ENCODE assay signal across 11 cellular contexts in genomic region chr17:49843774-49844350, GRCh38. TPM values are rescaled to one million over a fixed set of nuclear protein-coding genes. Genes with fewer than 3 reads are reported as not detected.
DNase-seq lines count a peak whose midpoint lies in the region; ATAC-seq and TF ChIP-seq lines count a peak whose summit lies in the region.
"Had no signal": no experiment of that assay in that cellular context is flagged by ENCODE, and none has a peak within 500 bp of the region (broad histone marks: within the 10 kb centered on the region; RNA-seq: fewer than 3 reads in every experiment).

No MANE protein-coding gene starts in this region.

- peak; percentile 36 for DNase-seq in stimulated activated CD4-positive, alpha-beta T cell treated with anti-CD3 and anti-CD28 coated beads, Interleukin-15, amount 100 ng/mL, for 24 hours
- DNase-seq in stimulated activated CD4-positive, alpha-beta T cell treated with anti-CD3 and anti-CD28 coated beads, Interleukin-12 subunit alpha, Interleukin-12 subunit beta, amount 100 ng/mL, for 4 hours, result no peak
- peak; percentile 59 for DNase-seq in OCI-M1 (lab: John Stamatoyannopoulos, UW)
- peak; percentile 71 for DNase-seq in endothelial cell (ENCODE audit: low spot score)
- DNase-seq in type B pancreatic cell (ENCODE audit: extremely low spot score, unreplicated experiment), result no peak
- DNase-seq in natural killer cell treated with Interleukin-12 subunit alpha and Interleukin-12 subunit beta and Interleukin-15 and Interleukin-18, amount 100 ng/mL, for 72 hours (ENCODE audit: low spot score), result no peak
- DNase-seq in NCI-H1694 (lab: John Stamatoyannopoulos, UW), result no peak
- DNase-seq: GDM1, NCI-H748 treated with DMSO at 0.1 percent for 48 hours, upper lobe of left lung had no signal

- TF ChIP-seq CTCF in endothelial cell (IDR thresholded peaks at IDR 0.05; ENCODE audit: unreplicated experiment) (peak; percentile 43), type B pancreatic cell (conservative IDR thresholded peaks at IDR 0.05) (peak; percentile 45)

- H3K36me3 Mint-ChIP-seq in endothelial cell (ENCODE audit: low read depth, unreplicated experiment) (peaks cover 10% of the 10 kb centered on the region), type B pancreatic cell (peaks cover 3% of the 10 kb centered on the region)
- peaks cover 4% of the 10 kb centered on the region for H3K36me3 Mint-ChIP-seq in natural killer cell treated with Interleukin-12 subunit alpha and Interleukin-12 subunit beta and Interleukin-15 and Interleukin-18, amount 100 ng/mL, for 72 hours

- no peaks in the 10 kb centered on the region for H3K9me3 Mint-ChIP-seq in endothelial cell (ENCODE audit: unreplicated experiment)
- no peaks in the 10 kb centered on the region for H3K9me3 Mint-ChIP-seq in type B pancreatic cell
- no peaks in the 10 kb centered on the region for H3K9me3 Mint-ChIP-seq in natural killer cell treated with Interleukin-12 subunit alpha and Interleukin-12 subunit beta and Interleukin-15 and Interleukin-18, amount 100 ng/mL, for 72 hours

- ATAC-seq in GM18858 (IDR thresholded peaks at IDR 0.05; ENCODE audit: unreplicated experiment), result no peak
- ATAC-seq in natural killer cell treated with Interleukin-12 subunit alpha and Interleukin-12 subunit beta and Interleukin-15 and Interleukin-18, amount 100 ng/mL, for 72 hours, result no peak

- no peak overlapping the region for H3K4me3 Mint-ChIP-seq in endothelial cell (ENCODE audit: unreplicated experiment)
- no peak overlapping the region for H3K4me3 Mint-ChIP-seq in type B pancreatic cell
- no peak overlapping the region for H3K4me3 Mint-ChIP-seq in natural killer cell treated with Interleukin-12 subunit alpha and Interleukin-12 subunit beta and Interleukin-15 and Interleukin-18, amount 100 ng/mL, for 72 hours

- H3K4me1 Mint-ChIP-seq in endothelial cell (ENCODE audit: unreplicated experiment) (peaks cover 9% of the 10 kb centered on the region), type B pancreatic cell (ENCODE audit: unreplicated experiment) (peaks cover 14% of the 10 kb centered on the region)
- H3K4me1 Mint-ChIP-seq in natural killer cell treated with Interleukin-12 subunit alpha and Interleukin-12 subunit beta and Interleukin-15 and Interleukin-18, amount 100 ng/mL, for 72 hours (ENCODE audit: low read depth in 2 of 2), result peaks cover 4 to 21% of the 10 kb centered on the region in 2 donors

- H3K27me3 Mint-ChIP-seq in endothelial cell (ENCODE audit: unreplicated experiment) (peaks cover 7% of the 10 kb centered on the region), type B pancreatic cell (peaks cover 23% of the 10 kb centered on the region)
- H3K27me3 Mint-ChIP-seq in natural killer cell treated with Interleukin-12 subunit alpha and Interleukin-12 subunit beta and Interleukin-15 and Interleukin-18, amount 100 ng/mL, for 72 hours, result no peaks in the 10 kb centered on the region

- no peak overlapping the region for H3K27ac Mint-ChIP-seq in endothelial cell (ENCODE audit: unreplicated experiment)
- peak overlapping the region; percentile 34 for H3K27ac Mint-ChIP-seq in type B pancreatic cell
- H3K27ac Mint-ChIP-seq in natural killer cell treated with Interleukin-12 subunit alpha and Interleukin-12 subunit beta and Interleukin-15 and Interleukin-18, amount 100 ng/mL, for 72 hours, result no peak overlapping the region

RNA-seq across cellular contexts. Expression of gene TAC4, which starts 4.0 kb away (rescaled TPM):
- total RNA-seq in endothelial cell (ENCODE audit: unreplicated experiment), result not detected
- total RNA-seq in type B pancreatic cell (ENCODE audit: low replicate concordance), result not detected in 2 replicates
- not detected for total RNA-seq in natural killer cell treated with Interleukin-12 subunit alpha and Interleukin-12 subunit beta and Interleukin-15 and Interleukin-18, amount 100 ng/mL, for 72 hours
- total RNA-seq: upper lobe of left lung had no signal

RNA-seq across cellular contexts. Expression of gene KAT7, which starts 55.4 kb away (rescaled TPM):
- 307 TPM for total RNA-seq in endothelial cell (ENCODE audit: unreplicated experiment)
- 49.0 and 64.0 TPM in 2 replicates for total RNA-seq in type B pancreatic cell (ENCODE audit: low replicate concordance)
- 10 to 100 TPM; 75.8 to 98.5 TPM for total RNA-seq in natural killer cell treated with Interleukin-12 subunit alpha and Interleukin-12 subunit beta and Interleukin-15 and Interleukin-18, amount 100 ng/mL, for 72 hours

Comparison
In these comparisons a context has a peak if more than half of its experiments do, and no peak if none do; other contexts are left out.
1. DNase-seq: peak in stimulated activated CD4-positive, alpha-beta T cell treated with anti-CD3 and anti-CD28 coated beads, Interleukin-15, amount 100 ng/mL, for 24 hours (single experiment), OCI-M1 (single experiment) and endothelial cell (single experiment); none in stimulated activated CD4-positive, alpha-beta T cell treated with anti-CD3 and anti-CD28 coated beads, Interleukin-12 subunit alpha, Interleukin-12 subunit beta, amount 100 ng/mL, for 4 hours (single experiment), type B pancreatic cell (single experiment), natural killer cell treated with Interleukin-12 subunit alpha and Interleukin-12 subunit beta and Interleukin-15 and Interleukin-18, amount 100 ng/mL, for 72 hours (single experiment) and NCI-H1694 (single experiment).